ENCODE assay signal across 31 cellular contexts in genomic region chr19:11697284-11697855, GRCh38. TPM values are rescaled to one million over a fixed set of nuclear protein-coding genes. Genes with fewer than 3 reads are reported as not detected.
DNase-seq lines count a peak whose midpoint lies in the region; ATAC-seq, FAIRE-seq and TF ChIP-seq lines count a peak whose summit lies in the region.
"Had no signal": no experiment of that assay in that cellular context is flagged by ENCODE, and none has a peak within 500 bp of the region (broad histone marks: within the 10 kb centered on the region; RNA-seq: fewer than 3 reads in every experiment).

No MANE protein-coding gene starts in this region.

- 82% methylated on average over 6 of the region's 6 CpGs; no CpG with 5 or more reads in 1 of the 2 experiments for WGBS in H1 (ENCODE audit: extremely low coverage in 1 of 2, insufficient coverage in 1 of 2, insufficient read length in 1 of 2, insufficient replicate concordance in 2 of 2, low coverage in 1 of 2, low lambda C conversion rate in 2 of 2, missing lambda C conversion rate in 1 of 2), 2 experiments

- no peak overlapping the region for H2BK15ac ChIP-seq in H1 (ENCODE audit: low read length)

- intact Hi-C loops in natural killer cell (cut with micrococcal nuclease), result no loop called here

- H2AFZ ChIP-seq in H1 (ENCODE audit: low read length), result no peak overlapping the region

- no peaks in the 10 kb centered on the region for H3K79me2 ChIP-seq in H1 (ENCODE audit: control insufficient read depth in 1 of 2, insufficient read depth in 2 of 2, low read length in 2 of 2)

- H3K27ac Mint-ChIP-seq in natural killer cell, result no peak overlapping the region
- H3K27ac Mint-ChIP-seq in natural killer cell treated with Interleukin-12 subunit alpha and Interleukin-12 subunit beta and Interleukin-15 and Interleukin-18, amount 100 ng/mL, for 72 hours, result no peak overlapping the region
- H3K27ac Mint-ChIP-seq in CD8-positive, alpha-beta memory T cell, result no peak overlapping the region
- H3K27ac Mint-ChIP-seq: CD4-positive, alpha-beta T cell; H9; HFFc6; T-helper 1 cell treated with Interleukin-12 subunit alpha and Interleukin-12 subunit beta and Interleukin-4 antibody, amounts not matched to agents 30 μg/mL and 1 μg/mL, for 36 hours had no signal

- H2BK120ac ChIP-seq in H1 (replicated peaks; ENCODE audit: low read depth, low read length), result no peak overlapping the region

- no peaks in the 10 kb centered on the region for H3K9me3 Mint-ChIP-seq in natural killer cell
- H3K9me3 Mint-ChIP-seq in natural killer cell treated with Interleukin-12 subunit alpha and Interleukin-12 subunit beta and Interleukin-15 and Interleukin-18, amount 100 ng/mL, for 72 hours, result no peaks in the 10 kb centered on the region
- H3K9me3 Mint-ChIP-seq in CD8-positive, alpha-beta memory T cell, result peaks cover 0 to 3% (median 0%) of the 10 kb centered on the region in 5 donors
- H3K9me3 Mint-ChIP-seq: CD4-positive, alpha-beta T cell had no signal

- no peak overlapping the region for H4K91ac ChIP-seq in H1 (replicated peaks; ENCODE audit: insufficient read length, low read length)

- no peak overlapping the region for H2AK5ac ChIP-seq in H1 (ENCODE audit: low read depth, low read length)

- H3K4ac ChIP-seq in H1 (replicated peaks; ENCODE audit: insufficient read length, low read depth, low read length), result no peak overlapping the region

- no peak for DNase-seq in natural killer cell
- DNase-seq in natural killer cell treated with Interleukin-12 subunit alpha and Interleukin-12 subunit beta and Interleukin-15 and Interleukin-18, amount 100 ng/mL, for 72 hours (ENCODE audit: low spot score), result no peak
- no peak for DNase-seq in H1 (ENCODE audit: low read depth in 1 of 2, low spot score in 2 of 2)
- no peak for DNase-seq in T1000 (lab: John Stamatoyannopoulos, UW)
- no peak for DNase-seq in GF-D8 (lab: John Stamatoyannopoulos, UW)
- no peak for DNase-seq in CD8-positive, alpha-beta memory T cell
- DNase-seq: 8988T; ACHN; CD4-positive, alpha-beta T cell; COR-L47; EL; H9; HFFc6; MV-4-11; NCI-H1105; NCI-H1436 treated with DMSO at 0.1 percent for 48 hours; NCI-H187 treated with DMSO at 0.1 percent for 48 hours; NCI-H2171 treated with DMSO at 0.1 percent for 48 hours; NCI-H345; NCI-H510A treated with DMSO at 0.1 percent for 48 hours; NCI-H748 treated with DMSO at 0.1 percent for 48 hours; OCI-M1; Peyer's patch; SK-N-SH; SW 1271 had no signal

- H3K9ac ChIP-seq in H1 (replicated peaks in 1 of 4; ENCODE audit: extremely low read depth in 1 of 4, low read depth in 3 of 4, low read length in 3 of 4), result no peak overlapping the region; a peak in 1 of 7 replicates
- H3K9ac ChIP-seq: SK-N-SH had no signal

- no peak overlapping the region for H2BK12ac ChIP-seq in H1 (ENCODE audit: low read depth, low read length)

- TF ChIP-seq RAD21 in H1 (IDR thresholded peaks at IDR 0.05 in 1 of 2, conservative IDR thresholded peaks at IDR 0.05 in 1 of 2; ENCODE audit: low read depth in 2 of 2, low read length in 2 of 2), result no peak

- TF ChIP-seq EP300 in H1 (IDR thresholded peaks at IDR 0.05; ENCODE audit: borderline replicate concordance in 1 of 2, low read depth in 2 of 2, low read length in 2 of 2), result no peak

- peaks cover 0 to 4% (median 2%) of the 10 kb centered on the region in 4 experiments; a peak in 4 of 7 replicates for H3K4me1 ChIP-seq in H1 (replicated peaks in 1 of 4; ENCODE audit: control insufficient read depth in 3 of 4, insufficient read depth in 4 of 4, low read length in 3 of 4)
- H3K4me1 ChIP-seq in CD8-positive, alpha-beta memory T cell (ENCODE audit: insufficient read depth, low read length), result no peaks in the 10 kb centered on the region

- H3K23ac ChIP-seq in H1 (ENCODE audit: insufficient read length), result no peak overlapping the region

- H3K4me3 Mint-ChIP-seq in natural killer cell, result peak overlapping the region; percentile 19
- H3K4me3 Mint-ChIP-seq in natural killer cell treated with Interleukin-12 subunit alpha and Interleukin-12 subunit beta and Interleukin-15 and Interleukin-18, amount 100 ng/mL, for 72 hours, result no peak overlapping the region
- no peak overlapping the region for H3K4me3 Mint-ChIP-seq in CD8-positive, alpha-beta memory T cell
- H3K4me3 Mint-ChIP-seq: CD4-positive, alpha-beta T cell; H9; HFFc6; T-helper 1 cell treated with Interleukin-12 subunit alpha and Interleukin-12 subunit beta and Interleukin-4 antibody, amounts not matched to agents 30 μg/mL and 1 μg/mL, for 36 hours had no signal

- H3K4me2 ChIP-seq in H1 (ENCODE audit: insufficient read depth in 1 of 2, low read depth in 2 of 2, low read length in 2 of 2), result no peak overlapping the region
- H3K4me2 ChIP-seq: SK-N-SH had no signal

- no peaks in the 10 kb centered on the region for H3K36me3 Mint-ChIP-seq in natural killer cell
- no peaks in the 10 kb centered on the region for H3K36me3 Mint-ChIP-seq in natural killer cell treated with Interleukin-12 subunit alpha and Interleukin-12 subunit beta and Interleukin-15 and Interleukin-18, amount 100 ng/mL, for 72 hours
- H3K36me3 Mint-ChIP-seq in CD8-positive, alpha-beta memory T cell, result peaks cover 0 to 2% (median 0%) of the 10 kb centered on the region in 3 donors

- no peaks in the 10 kb centered on the region for H3K79me1 ChIP-seq in H1 (ENCODE audit: low read depth, low read length)

- H4K5ac ChIP-seq in H1 (ENCODE audit: insufficient read length, low read depth, low read length), result no peak overlapping the region

- H3K4me1 Mint-ChIP-seq in natural killer cell, result peaks cover 9 to 16% of the 10 kb centered on the region in 2 donors
- H3K4me1 Mint-ChIP-seq in natural killer cell treated with Interleukin-12 subunit alpha and Interleukin-12 subunit beta and Interleukin-15 and Interleukin-18, amount 100 ng/mL, for 72 hours (ENCODE audit: low read depth in 2 of 2), result peaks cover 10 to 14% of the 10 kb centered on the region in 2 donors
- H3K4me1 Mint-ChIP-seq in CD8-positive, alpha-beta memory T cell, result peaks cover 11 to 23% (median 18%) of the 10 kb centered on the region in 3 donors

- H3K36me3 ChIP-seq in KOPT-K1 (ENCODE audit: insufficient read depth, low read length) (no peaks in the 10 kb centered on the region), H1 (ENCODE audit: control insufficient read depth in 2 of 4, insufficient read depth in 4 of 4, low read length in 3 of 4) (no peaks in the 10 kb centered on the region)
- no peaks in the 10 kb centered on the region for H3K36me3 ChIP-seq in CD8-positive, alpha-beta memory T cell (ENCODE audit: insufficient read depth, low read length)
- H3K36me3 ChIP-seq: Peyer's patch had no signal

- no peaks in the 10 kb centered on the region for H4K20me1 ChIP-seq in H1 (replicated peaks in 1 of 2; ENCODE audit: control insufficient read depth in 1 of 2, insufficient read depth in 2 of 2, low read length in 2 of 2)

- peaks cover 24 to 25% of the 10 kb centered on the region in 2 donors for H3K27me3 Mint-ChIP-seq in natural killer cell (ENCODE audit: low read depth in 2 of 2)
- peaks cover 18 to 19% of the 10 kb centered on the region in 2 donors for H3K27me3 Mint-ChIP-seq in natural killer cell treated with Interleukin-12 subunit alpha and Interleukin-12 subunit beta and Interleukin-15 and Interleukin-18, amount 100 ng/mL, for 72 hours
- peaks cover 30 to 47% of the 10 kb centered on the region in 2 donors for H3K27me3 Mint-ChIP-seq in CD8-positive, alpha-beta memory T cell

- no peak overlapping the region for H3K4me3 ChIP-seq in H1 (ENCODE audit: extremely low read depth in 1 of 4, insufficient read depth in 2 of 4, low read depth in 3 of 4, low read length in 4 of 4)
- no peak overlapping the region for H3K4me3 ChIP-seq in CD8-positive, alpha-beta memory T cell (ENCODE audit: low read length)
- H3K4me3 ChIP-seq: K562, Peyer's patch had no signal

- H3K14ac ChIP-seq in H1 (ENCODE audit: insufficient read length), result no peak overlapping the region

- FAIRE-seq in H1 (lab: Jason Lieb, UNC), result no peak
- FAIRE-seq: GM12892, K562 had no signal

- POLR2A ChIA-PET in H1 (lab: Charles Lee; ENCODE audit: partially characterized antibody), result interaction anchor here (0.8 kb wide), 1 partner anchor 37 kb away, joined by 3 read pairs; no protein-coding TSS in a partner anchor
- POLR2A ChIA-PET in CD8-positive, alpha-beta memory T cell (lab: Charles Lee), result no interaction called here

- CTCF ChIA-PET in H1 (lab: Charles Lee; ENCODE audit: partially characterized antibody), result interaction anchor here (0.6 to 1.3 kb wide), 9 partner anchors 25 to 1920 kb away, joined by 3 to 7 read pairs (median 3); partner anchors contain the start of gene ZNF491
- CTCF ChIA-PET in CD8-positive, alpha-beta memory T cell (lab: Charles Lee), result interaction anchor here (1.0 to 1.6 kb wide), 2 partner anchors 40 to 404 kb away, joined by 3 read pairs; no protein-coding TSS in a partner anchor

- H3K9me3 ChIP-seq in KOPT-K1 (ENCODE audit: insufficient read depth, low read length, poor library complexity, severe bottlenecking), result no peaks in the 10 kb centered on the region
- no peaks in the 10 kb centered on the region for H3K9me3 ChIP-seq in H1 (ENCODE audit: insufficient read depth in 2 of 2, low read depth in 1 of 2, low read length in 1 of 2)
- no peaks in the 10 kb centered on the region for H3K9me3 ChIP-seq in CD8-positive, alpha-beta memory T cell (ENCODE audit: low read length)
- H3K9me3 ChIP-seq: SK-N-SH had no signal

- H2BK5ac ChIP-seq in H1 (ENCODE audit: low read depth, low read length), result no peak overlapping the region

- no peak overlapping the region for H3K56ac ChIP-seq in H1 (replicated peaks; ENCODE audit: insufficient read length, low read depth, low read length)

- H3K18ac ChIP-seq in H1 (ENCODE audit: extremely low read depth, low read length), result no peak overlapping the region

- no peak overlapping the region for H4K8ac ChIP-seq in H1 (ENCODE audit: extremely low read depth, insufficient read depth, low read length)

- peaks cover 0 to 3% (median 1%) of the 10 kb centered on the region in 4 experiments; a peak in 3 of 7 replicates for H3K27me3 ChIP-seq in H1 (replicated peaks in 1 of 4; ENCODE audit: control insufficient read depth in 3 of 4, extremely low read depth in 1 of 4, insufficient read depth in 3 of 4, low read length in 3 of 4)
- peaks cover 6% of the 10 kb centered on the region for H3K27me3 ChIP-seq in CD8-positive, alpha-beta memory T cell (ENCODE audit: insufficient read depth, low read length, poor library complexity, severe bottlenecking)
- H3K27me3 ChIP-seq: Peyer's patch had no signal

- H2BK20ac ChIP-seq in H1 (ENCODE audit: low read length), result no peak overlapping the region

- TF ChIP-seq POLR2A in H1 (IDR thresholded peaks at IDR 0.05; ENCODE audit: control extremely low read depth in 1 of 2, low read depth in 2 of 2, low read length in 2 of 2), result no peak

- peak overlapping the region; percentile 32 for H3K27ac ChIP-seq in KOPT-K1 (ENCODE audit: low read depth, low read length, poor library complexity, severe bottlenecking)
- H3K27ac ChIP-seq in H1 (ENCODE audit: low read depth, low read length), result no peak overlapping the region
- no peak overlapping the region for H3K27ac ChIP-seq in CD8-positive, alpha-beta memory T cell (ENCODE audit: low read depth, low read length)
- H3K27ac ChIP-seq: HL-60, Peyer's patch had no signal

- TF ChIP-seq CTCF in natural killer cell (IDR thresholded peaks at IDR 0.05) (no peak), H1 (IDR thresholded peaks at IDR 0.05; ENCODE audit: control extremely low read depth in 1 of 3, insufficient read depth in 1 of 3, low read depth in 1 of 3, low read length in 3 of 3) (no peak)

- H3K23me2 ChIP-seq in H1 (ENCODE audit: low read depth, low read length), result no peaks in the 10 kb centered on the region

- ATAC-seq in natural killer cell (no peak), HG02763 (IDR thresholded peaks at IDR 0.05; ENCODE audit: unreplicated experiment) (no peak)
- no peak for ATAC-seq in natural killer cell treated with Interleukin-12 subunit alpha and Interleukin-12 subunit beta and Interleukin-15 and Interleukin-18, amount 100 ng/mL, for 72 hours
- ATAC-seq: K562 had no signal

RNA-seq across cellular contexts. Expression of gene ZNF823, which starts 41.4 kb away (rescaled TPM):
- total RNA-seq in natural killer cell, result 1 to 10 TPM; 3.2 to 7.1 (median 5.2) TPM
- total RNA-seq in natural killer cell treated with Interleukin-12 subunit alpha and Interleukin-12 subunit beta and Interleukin-15 and Interleukin-18, amount 100 ng/mL, for 72 hours, result 1 to 10 TPM; 2.8 to 3.2 TPM
- total RNA-seq in H1 (2021; fragmentation: NEBNext Ultra II Directional; extraction: Animal tissue kit (Norgen Biotek cat#: 25700)), result 2.4 and 2.9 TPM in 2 replicates
- 0.73 and 0.93 TPM in 2 replicates for polyA plus RNA-seq in H1 (2011; rRNA removed)
- 1.0 TPM for polyA plus RNA-seq in H1 (2011; cell fraction: cytosol; rRNA removed)
- 0.40 TPM for polyA plus RNA-seq in H1 (2011; cell fraction: nucleus; rRNA removed)
- polyA plus RNA-seq in H1 (2012, experiment 1 of 2), result 1.1 to 2.2 TPM (median 1.4 TPM) in 4 replicates
- polyA plus RNA-seq in H1 (2012, experiment 2 of 2), result not detected
- 0.83 TPM for polyA plus RNA-seq in H1 (2013, experiment 1 of 2)
- polyA plus RNA-seq in H1 (2013, experiment 2 of 2), result 1.1 TPM
- 2.8 and 5.5 TPM in 2 replicates for polyA minus RNA-seq in H1 (2011; rRNA and poly(A)+ RNA removed)
- 3.7 TPM for polyA minus RNA-seq in H1 (2011; cell fraction: cytosol; rRNA and poly(A)+ RNA removed)
- polyA minus RNA-seq in H1 (2011; cell fraction: nucleus; rRNA and poly(A)+ RNA removed), result 3.0 TPM
- 1 to 10 TPM; 4.4 to 4.6 TPM for total RNA-seq in CD8-positive, alpha-beta memory T cell
- polyA plus RNA-seq in CD8-positive, alpha-beta memory T cell, result 3.6 TPM
